Comparison of ENCODE assay signal across 11 cellular contexts in genomic region chr2:128442053-128442751, GRCh38.
DNase-seq lines count a peak whose midpoint lies in the region; ATAC-seq and TF ChIP-seq lines count a peak whose summit lies in the region.
"Had no signal": no experiment of that assay in that cellular context is flagged by ENCODE, and none has a peak within 500 bp of the region (broad histone marks: within the 10 kb centered on the region; RNA-seq: fewer than 3 reads in every experiment).

No MANE protein-coding gene starts in this region.

- peak overlapping the region; percentile 31 for H3K27ac ChIP-seq in CD8-positive, alpha-beta memory T cell (ENCODE audit: low read depth, low read length)

- DNase-seq in CD8-positive, alpha-beta memory T cell: no peak
- DNase-seq in NCI-H2227 (lab: John Stamatoyannopoulos, UW; ENCODE audit: unreplicated experiment) (peak; percentile 45), ecto neural progenitor cell (ENCODE audit: low spot score) (peak; percentile 41), mucosa of descending colon (peak in 2 of 3 donors; percentile 77 to 84), NCI-H1048 (lab: John Stamatoyannopoulos, UW) (no peak), GM10248 (ENCODE audit: extremely low spot score) (no peak), iPS-NIHi11 (ENCODE audit: low spot score) (no peak)
- DNase-seq: activated T-cell treated with anti-CD3 and anti-CD28 coated beads, Interleukin-2, amount 50 U/mL, for 24 hours; CD4-positive, CD25-positive, alpha-beta regulatory T cell; NCI-H146 had no signal

- TF ChIP-seq CTCF in mucosa of descending colon (IDR thresholded peaks at IDR 0.05) (no peak), GM10248 (IDR thresholded peaks at IDR 0.05; ENCODE audit: control extremely low read depth, extremely low read depth, low read depth, missing control alignments) (no peak)

- no peaks in the 10 kb centered on the region for H3K9me3 ChIP-seq in CD8-positive, alpha-beta memory T cell (ENCODE audit: low read length)
- H3K9me3 ChIP-seq in mucosa of descending colon: no peaks in the 10 kb centered on the region

- CTCF ChIA-PET in CD8-positive, alpha-beta memory T cell (lab: Charles Lee): interaction anchor here (0.7 kb wide), 1 partner anchor 30 kb away, joined by 3 read pairs; no protein-coding TSS in a partner anchor
- CTCF ChIA-PET in GM10248 (lab: Yijun Ruan, JAX): no interaction called here

- peak; percentile 53 for ATAC-seq in mucosa of descending colon
- ATAC-seq in GM19395 (IDR thresholded peaks at IDR 0.05; ENCODE audit: unreplicated experiment): no peak

- intact Hi-C loops in mucosa of descending colon (cut with DNase I, micrococcal nuclease): no loop called here

- no peaks in the 10 kb centered on the region for H3K4me1 Mint-ChIP-seq in CD8-positive, alpha-beta memory T cell
- H3K4me1 Mint-ChIP-seq: CD4-positive, CD25-positive, alpha-beta regulatory T cell had no signal

- POLR2A ChIA-PET in CD8-positive, alpha-beta memory T cell (lab: Charles Lee): no interaction called here
- POLR2A ChIA-PET in GM10248 (lab: Yijun Ruan, JAX): no interaction called here

- no peaks in the 10 kb centered on the region for H3K4me1 ChIP-seq in CD8-positive, alpha-beta memory T cell (ENCODE audit: insufficient read depth, low read length)
- H3K4me1 ChIP-seq in mucosa of descending colon (ENCODE audit: low read depth): peaks cover 12% of the 10 kb centered on the region

- H3K4me3 ChIP-seq in CD8-positive, alpha-beta memory T cell (ENCODE audit: low read length): no peak overlapping the region
- H3K4me3 ChIP-seq in mucosa of descending colon: no peak overlapping the region

- H3K27me3 Mint-ChIP-seq in CD8-positive, alpha-beta memory T cell: peaks cover 9 to 26% of the 10 kb centered on the region in 2 donors
- H3K27me3 Mint-ChIP-seq: CD4-positive, CD25-positive, alpha-beta regulatory T cell had no signal

- no peaks in the 10 kb centered on the region for H3K27me3 ChIP-seq in CD8-positive, alpha-beta memory T cell (ENCODE audit: insufficient read depth, low read length, poor library complexity, severe bottlenecking)

- no peaks in the 10 kb centered on the region for H3K9me3 Mint-ChIP-seq in CD8-positive, alpha-beta memory T cell
- H3K9me3 Mint-ChIP-seq: activated T-cell treated with anti-CD3 and anti-CD28 coated beads, Interleukin-2, amount 50 U/mL, for 24 hours; CD4-positive, CD25-positive, alpha-beta regulatory T cell had no signal

- no peaks in the 10 kb centered on the region for H3K36me3 ChIP-seq in CD8-positive, alpha-beta memory T cell (ENCODE audit: insufficient read depth, low read length)
- no peaks in the 10 kb centered on the region for H3K36me3 ChIP-seq in mucosa of descending colon (ENCODE audit: low read depth)

- no peak overlapping the region for H3K4me3 Mint-ChIP-seq in CD8-positive, alpha-beta memory T cell
- H3K4me3 Mint-ChIP-seq: activated T-cell treated with anti-CD3 and anti-CD28 coated beads, Interleukin-2, amount 50 U/mL, for 24 hours; CD4-positive, CD25-positive, alpha-beta regulatory T cell had no signal

- H3K27ac Mint-ChIP-seq in CD8-positive, alpha-beta memory T cell: no peak overlapping the region
- H3K27ac Mint-ChIP-seq: activated T-cell treated with anti-CD3 and anti-CD28 coated beads, Interleukin-2, amount 50 U/mL, for 24 hours; CD4-positive, CD25-positive, alpha-beta regulatory T cell had no signal

- H3K36me3 Mint-ChIP-seq in CD8-positive, alpha-beta memory T cell: no peaks in the 10 kb centered on the region
- H3K36me3 Mint-ChIP-seq: CD4-positive, CD25-positive, alpha-beta regulatory T cell had no signal

Comparison
In these comparisons a context has a peak if more than half of its experiments do, and no peak if none do; other contexts are left out.
1. DNase-seq: peak in NCI-H2227 (single experiment), ecto neural progenitor cell (single experiment) and mucosa of descending colon (2 of 3); none in CD8-positive, alpha-beta memory T cell (0 of 5), NCI-H1048 (single experiment), GM10248 (single experiment) and iPS-NIHi11 (single experiment).